In genomic region chr3:158802399-158803023, GRCh38 we compare ENCODE assay signal across 8 cellular contexts. TPM values are rescaled to one million over a fixed set of nuclear protein-coding genes. Genes with fewer than 3 reads are reported as not detected.
A peak's percentile ranks its signal among the peaks of the same experiment; 100 is the strongest.
DNase-seq lines count a peak whose midpoint lies in the region; ATAC-seq, FAIRE-seq and TF ChIP-seq lines count a peak whose summit lies in the region.

No MANE protein-coding gene starts in this region.

- H3K4me3 Mint-ChIP-seq in activated naive CD4-positive, alpha-beta T cell treated with anti-CD3 and anti-CD28 coated beads, Interleukin-2, amount 10 ng/mL, durations not matched to agents 7 days and 5 days: peak overlapping the region; percentile 84
- H3K4me3 Mint-ChIP-seq in immature natural killer cell: peak overlapping the region; percentile 88 to 91 (median 90)
- H3K4me3 Mint-ChIP-seq in stimulated activated naive B cell treated with anti-CD40 and anti-IgM and Interleukin-4, amounts not matched to agents 10 μg/mL and 1 μg/mL and 100 μg/mL, for 72 hours: peak overlapping the region; percentile 89 to 90

- ATAC-seq in HG02610 (IDR thresholded peaks at IDR 0.05; ENCODE audit: unreplicated experiment): peak; percentile 26
- ATAC-seq in stimulated activated naive B cell treated with anti-CD40 and anti-IgM and Interleukin-4, amounts not matched to agents 10 μg/mL and 1 μg/mL and 100 μg/mL, for 72 hours (replicated peaks): peak; percentile 75 to 77

- H3K4me3 ChIP-seq in astrocyte of the cerebellum (ENCODE audit: low read depth, low read length): peak overlapping the region; percentile 73

- H3K27ac Mint-ChIP-seq in activated naive CD4-positive, alpha-beta T cell treated with anti-CD3 and anti-CD28 coated beads, Interleukin-2, amount 10 ng/mL, durations not matched to agents 7 days and 5 days: peak overlapping the region; percentile 86
- peak overlapping the region; percentile 66 to 90 (median 84) for H3K27ac Mint-ChIP-seq in immature natural killer cell
- peak overlapping the region; percentile 96 for H3K27ac Mint-ChIP-seq in stimulated activated naive B cell treated with anti-CD40 and anti-IgM and Interleukin-4, amounts not matched to agents 10 μg/mL and 1 μg/mL and 100 μg/mL, for 72 hours

- H3K4me1 Mint-ChIP-seq in activated naive CD4-positive, alpha-beta T cell treated with anti-CD3 and anti-CD28 coated beads, Interleukin-2, amount 10 ng/mL, durations not matched to agents 7 days and 5 days: peaks cover 30% of the 10 kb centered on the region
- peaks cover 22 to 44% of the 10 kb centered on the region in 2 donors for H3K4me1 Mint-ChIP-seq in immature natural killer cell
- peaks cover 20 to 31% of the 10 kb centered on the region in 2 donors for H3K4me1 Mint-ChIP-seq in stimulated activated naive B cell treated with anti-CD40 and anti-IgM and Interleukin-4, amounts not matched to agents 10 μg/mL and 1 μg/mL and 100 μg/mL, for 72 hours

- peaks cover 12% of the 10 kb centered on the region for H3K36me3 Mint-ChIP-seq in activated naive CD4-positive, alpha-beta T cell treated with anti-CD3 and anti-CD28 coated beads, Interleukin-2, amount 10 ng/mL, durations not matched to agents 7 days and 5 days
- H3K36me3 Mint-ChIP-seq in immature natural killer cell: peaks cover 0 to 10% (median 6%) of the 10 kb centered on the region in 3 donors
- peaks cover 11 to 12% of the 10 kb centered on the region in 2 donors for H3K36me3 Mint-ChIP-seq in stimulated activated naive B cell treated with anti-CD40 and anti-IgM and Interleukin-4, amounts not matched to agents 10 μg/mL and 1 μg/mL and 100 μg/mL, for 72 hours

- in situ Hi-C loops in astrocyte of the cerebellum (cut with HindIII; ENCODE audit: low sequenced_read_pairs): no loop called here

- CTCF ChIA-PET in activated naive CD4-positive, alpha-beta T cell treated with anti-CD3 and anti-CD28 coated beads, Interleukin-2, amount 10 ng/mL, durations not matched to agents 7 days and 5 days (lab: Charles Lee): interaction anchor here (1.2 to 4.5 kb wide), 9 partner anchors 10 to 458 kb away, joined by 3 to 19 read pairs (median 5); partner anchors contain the start of gene GFM1

- peaks cover 20% of the 10 kb centered on the region for H3K27me3 Mint-ChIP-seq in activated naive CD4-positive, alpha-beta T cell treated with anti-CD3 and anti-CD28 coated beads, Interleukin-2, amount 10 ng/mL, durations not matched to agents 7 days and 5 days
- peaks cover 0 to 16% (median 4%) of the 10 kb centered on the region in 3 donors for H3K27me3 Mint-ChIP-seq in immature natural killer cell (ENCODE audit: low read depth in 3 of 3)
- H3K27me3 Mint-ChIP-seq in stimulated activated naive B cell treated with anti-CD40 and anti-IgM and Interleukin-4, amounts not matched to agents 10 μg/mL and 1 μg/mL and 100 μg/mL, for 72 hours: no peaks in the 10 kb centered on the region

- no peak for TF ChIP-seq CTCF in astrocyte of the cerebellum (IDR thresholded peaks at IDR 0.05; ENCODE audit: low read depth, low read length, missing control alignments)

- no peak for FAIRE-seq in HTR-8/SVneo (lab: Jason Lieb, UNC)

- no peaks in the 10 kb centered on the region for H3K9me3 Mint-ChIP-seq in activated naive CD4-positive, alpha-beta T cell treated with anti-CD3 and anti-CD28 coated beads, Interleukin-2, amount 10 ng/mL, durations not matched to agents 7 days and 5 days
- no peaks in the 10 kb centered on the region for H3K9me3 Mint-ChIP-seq in immature natural killer cell
- H3K9me3 Mint-ChIP-seq in stimulated activated naive B cell treated with anti-CD40 and anti-IgM and Interleukin-4, amounts not matched to agents 10 μg/mL and 1 μg/mL and 100 μg/mL, for 72 hours: no peaks in the 10 kb centered on the region

- DNase-seq in activated naive CD4-positive, alpha-beta T cell treated with anti-CD3 and anti-CD28 coated beads, Interleukin-2, amount 10 ng/mL, durations not matched to agents 7 days and 5 days: no peak
- no peak for DNase-seq in activated naive CD4-positive, alpha-beta T cell treated with Interleukin-2 at 50 U/mL for 16 hours
- peak; percentile 53 for DNase-seq in NCI-H146 (lab: John Stamatoyannopoulos, UW)
- no peak for DNase-seq in astrocyte of the cerebellum (ENCODE audit: low read depth)
- no peak for DNase-seq in immature natural killer cell
- peak; percentile 23 for DNase-seq in stimulated activated naive B cell treated with anti-CD40 and anti-IgM and Interleukin-4, amounts not matched to agents 10 μg/mL and 1 μg/mL and 100 μg/mL, for 72 hours
- no peak for DNase-seq in HTR-8/SVneo (ENCODE audit: insufficient read length, low spot score)

RNA-seq across cellular contexts. Expression of gene MFSD1, which starts 0.7 kb away (rescaled TPM):
- polyA plus RNA-seq in immature natural killer cell: 100 to 1,000 TPM in 1 of 3 donors, 10 to 100 TPM in 2; 55.4 to 139 (median 61.8) TPM

Comparison
In these comparisons a context has a peak if more than half of its experiments do, and no peak if none do; other contexts are left out.
1. DNase-seq: peak in NCI-H146 (single experiment) and stimulated activated naive B cell treated with anti-CD40 and anti-IgM and Interleukin-4, amounts not matched to agents 10 μg/mL and 1 μg/mL and 100 μg/mL, for 72 hours (single experiment); none in activated naive CD4-positive, alpha-beta T cell treated with anti-CD3 and anti-CD28 coated beads, Interleukin-2, amount 10 ng/mL, durations not matched to agents 7 days and 5 days (single experiment), activated naive CD4-positive, alpha-beta T cell treated with Interleukin-2 at 50 U/mL for 16 hours (single experiment), astrocyte of the cerebellum (single experiment), immature natural killer cell (0 of 3) and HTR-8/SVneo (single experiment).
2. Peak in every context shown above with its lines, with median percentiles within 50 percentile points of each other: H3K27ac Mint-ChIP-seq and H3K4me3 Mint-ChIP-seq.